Comparison of ENCODE assay signal across 25 cellular contexts in the genomic region with DNA sequence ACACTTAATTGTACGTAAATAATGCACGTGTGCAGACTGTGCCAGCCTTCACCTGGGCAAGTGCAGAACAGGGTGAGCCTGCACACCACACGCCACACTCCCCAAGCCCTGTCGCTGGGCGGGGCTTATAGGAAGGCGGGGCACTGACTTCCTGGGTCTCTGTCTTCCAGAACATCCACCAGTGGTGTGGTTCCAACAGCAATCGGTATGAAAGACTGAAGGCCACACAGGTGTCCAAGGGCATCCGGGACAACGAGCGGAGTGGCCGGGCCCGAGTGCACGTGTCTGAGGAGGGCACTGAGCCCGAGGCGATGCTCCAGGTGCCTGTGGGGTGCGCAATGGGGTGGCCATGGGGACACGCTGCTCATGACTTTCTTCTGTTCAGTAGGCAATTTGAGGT. TPM values are rescaled to one million over a fixed set of nuclear protein-coding genes. Genes with fewer than 3 reads are reported as not detected.
DNase-seq lines count a peak whose midpoint lies in the region; ATAC-seq, FAIRE-seq and TF ChIP-seq lines count a peak whose summit lies in the region.
"Had no signal": no experiment of that assay in that cellular context is flagged by ENCODE, and none has a peak within 500 bp of the region (broad histone marks: within the 10 kb centered on the region; RNA-seq: fewer than 3 reads in every experiment).

No MANE protein-coding gene starts in this region.

- H3K9ac ChIP-seq in HepG2 (ENCODE audit: insufficient read depth, low read depth, low read length) (no peak overlapping the region), SK-N-SH (no peak overlapping the region)
- H3K9ac ChIP-seq: BLaER1 had no signal

- TF ChIP-seq POLR2A in HepG2 (IDR thresholded peaks at IDR 0.05; ENCODE audit: insufficient read depth in 1 of 2, low read depth in 2 of 2, low read length in 2 of 2) (no peak), right lobe of liver (IDR thresholded peaks at IDR 0.05) (no peak), gastroesophageal sphincter (IDR thresholded peaks at IDR 0.05) (no peak)

- POLR2A ChIA-PET in HepG2 (lab: Yijun Ruan, JAX) (interaction anchor here (1.3 kb wide), 1 partner anchor 15 kb away, joined by 5 read pairs; no protein-coding TSS in a partner anchor), SK-N-SH (lab: Yijun Ruan, JAX) (no interaction called here)

- ATAC-seq in HepG2 (no peak), right lobe of liver (no peak), gastroesophageal sphincter (no peak), sciatic nerve (no peak), HG03432 (IDR thresholded peaks at IDR 0.05; ENCODE audit: unreplicated experiment) (no peak)
- ATAC-seq: Panc1 had no signal

- BruUV-seq in HepG2 (replicated peaks; lab: Mats Ljungman, UMichigan): no TSS peak

- H3K9me2 ChIP-seq in SK-N-SH: no peaks in the 10 kb centered on the region

- intact Hi-C loops in HepG2 (cut with micrococcal nuclease; ENCODE audit: unreplicated experiment) (no loop called here), right lobe of liver (cut with DNase I) (no loop called here), sciatic nerve (cut with DNase I) (loop anchor here (10.0 kb wide), 1 partner anchor 97 kb away; no protein-coding TSS in a partner anchor)

- H3K36me3 ChIP-seq in HepG2 (replicated peaks in 1 of 2; ENCODE audit: control insufficient read depth in 1 of 2, insufficient read depth in 2 of 2, low read length in 2 of 2): peaks cover 33 to 63% of the 10 kb centered on the region in 2 experiments
- peaks cover 0 to 18% (median 0%) of the 10 kb centered on the region in 4 donors for H3K36me3 ChIP-seq in right lobe of liver
- H3K36me3 ChIP-seq in gastroesophageal sphincter: peaks cover 5 to 100% of the 10 kb centered on the region in 2 donors
- peaks cover 31 to 44% of the 10 kb centered on the region in 2 experiments for H3K36me3 ChIP-seq in SK-N-SH (replicated peaks in 1 of 2; ENCODE audit: control insufficient read depth in 1 of 2, insufficient read depth in 2 of 2, low read length in 1 of 2)

- H3K79me2 ChIP-seq in HepG2 (ENCODE audit: insufficient read depth, low read length) (no peaks in the 10 kb centered on the region), SK-N-SH (ENCODE audit: insufficient read depth) (no peaks in the 10 kb centered on the region)

- H3K9me3 ChIP-seq in HepG2 (ENCODE audit: low read length): no peaks in the 10 kb centered on the region
- no peaks in the 10 kb centered on the region for H3K9me3 ChIP-seq in right lobe of liver
- H3K9me3 ChIP-seq in gastroesophageal sphincter: no peaks in the 10 kb centered on the region
- no peaks in the 10 kb centered on the region for H3K9me3 ChIP-seq in SK-N-SH
- H3K9me3 ChIP-seq: BLaER1 had no signal

- in situ Hi-C loops in HepG2 (cut with HindIII; ENCODE audit: extremely low pct_ligation_motif_present, low pct_unique_long_range_greater_than_20kb): no loop called here

- DNase-seq in HepG2 (ENCODE audit: low spot score): no peak
- DNase-seq in right lobe of liver: no peak
- DNase-seq in sciatic nerve (ENCODE audit: low spot score): peak; percentile 47
- no peak for DNase-seq in HPDE6-E6E7 (ENCODE audit: extremely low spot score)
- no peak for DNase-seq in SK-N-SH
- DNase-seq: CD4-positive, CD25-positive, alpha-beta regulatory T cell; DMS153; DND-41; H7; Karpas-422; NCI-H1092; NCI-H1417 treated with DMSO at 0.1 percent for 48 hours; NCI-H1694 treated with DMSO at 0.1 percent for 48 hours; NCI-H2081; NCI-H2227 treated with DMSO at 0.1 percent for 48 hours; NCI-H526 treated with DMSO at 0.1 percent for 48 hours; SIG-M5 had no signal

- H3K4me2 ChIP-seq in HepG2 (ENCODE audit: low read depth, low read length): no peak overlapping the region
- H3K4me2 ChIP-seq in SK-N-SH: no peak overlapping the region
- H3K4me2 ChIP-seq: BLaER1 had no signal

- TF ChIP-seq EP300 in HepG2 (IDR thresholded peaks at IDR 0.05; ENCODE audit: low read depth in 2 of 2, low read length in 2 of 2) (no peak), HepG2 (CRISPR knock-in tag; IDR thresholded peaks at IDR 0.05; ENCODE audit: borderline replicate concordance) (no peak), gastroesophageal sphincter (IDR thresholded peaks at IDR 0.05) (no peak), SK-N-SH (IDR thresholded peaks at IDR 0.05; ENCODE audit: borderline replicate concordance in 1 of 2, low read depth in 1 of 2, low read length in 1 of 2) (no peak)

- over 99% methylated on average over 17 of the region's 17 CpGs for WGBS in HepG2 (ENCODE audit: low lambda C conversion rate)
- WGBS in right lobe of liver (ENCODE audit: insufficient coverage, low coverage, low lambda C conversion rate, missing lambda C conversion rate): 86% methylated on average over 16 of the region's 17 CpGs
- 72 to 79% methylated on average over 10 of the region's 17 CpGs for WGBS in gastroesophageal sphincter (ENCODE audit: low coverage in 1 of 2), 2 donors
- WGBS in SK-N-SH (ENCODE audit: low lambda C conversion rate): 92% methylated on average over 15 of the region's 17 CpGs

- no peaks in the 10 kb centered on the region for H3F3A ChIP-seq in SK-N-SH (replicated peaks; ENCODE audit: insufficient read depth)

- H3K27ac ChIP-seq in HepG2 (ENCODE audit: extremely low read length, insufficient read depth, low read length) (no peak overlapping the region), right lobe of liver (no peak overlapping the region), gastroesophageal sphincter (peak overlapping the region in 3 of 4 donors; percentile 1 to 96 (median 90)), SK-N-SH (ENCODE audit: low read depth in 2 of 2, low read length in 1 of 2) (no peak overlapping the region)
- H3K27ac ChIP-seq: BLaER1, RWPE1, SK-N-MC had no signal

- H3K27me3 ChIP-seq in HepG2 (ENCODE audit: control insufficient read depth in 1 of 2, insufficient read depth in 2 of 2, low read length in 2 of 2) (no peaks in the 10 kb centered on the region), right lobe of liver (no peaks in the 10 kb centered on the region), gastroesophageal sphincter (no peaks in the 10 kb centered on the region), SK-N-SH (ENCODE audit: insufficient read depth) (no peaks in the 10 kb centered on the region)
- H3K27me3 ChIP-seq: BLaER1 had no signal

- TF ChIP-seq RAD21 in HepG2 (CRISPR knock-in tag; IDR thresholded peaks at IDR 0.05) (no peak), SK-N-SH (IDR thresholded peaks at IDR 0.05; ENCODE audit: low read length) (no peak)

- CTCF ChIA-PET in HepG2 (lab: Yijun Ruan, JAX; ENCODE audit: low intra/inter-chr PET ratio, low total read pairs) (interaction anchor here (0.7 kb wide), 1 partner anchor 108 kb away, joined by 3 read pairs; no protein-coding TSS in a partner anchor), SK-N-SH (lab: Yijun Ruan, JAX) (no interaction called here)

- no peak overlapping the region for H2AFZ ChIP-seq in HepG2 (ENCODE audit: low read length)
- no peak overlapping the region for H2AFZ ChIP-seq in SK-N-SH (ENCODE audit: low read depth)

- no peak for FAIRE-seq in HepG2 (lab: Jason Lieb, UNC)
- FAIRE-seq: A204.1, GM12892 had no signal

- TF ChIP-seq CTCF in HepG2 (CRISPR knock-in tag; IDR thresholded peaks at IDR 0.05) (no peak), right lobe of liver (IDR thresholded peaks at IDR 0.05) (no peak), gastroesophageal sphincter (IDR thresholded peaks at IDR 0.05) (no peak), SK-N-SH (IDR thresholded peaks at IDR 0.05) (no peak)

- H3K4me1 ChIP-seq in HepG2 (ENCODE audit: insufficient read depth, low read length): 0 out of 2 replicates have a peak, but pooled peaks cover 7% of the 10 kb centered on the region
- peaks cover 0 to 3% (median 0%) of the 10 kb centered on the region in 4 donors for H3K4me1 ChIP-seq in right lobe of liver
- H3K4me1 ChIP-seq in gastroesophageal sphincter: peaks cover 0 to 96% (median 19%) of the 10 kb centered on the region in 3 donors
- H3K4me1 ChIP-seq in SK-N-SH (ENCODE audit: control insufficient read depth in 1 of 2, insufficient read depth in 2 of 2, low read depth in 1 of 2, low read length in 1 of 2): no peaks in the 10 kb centered on the region

- no peak overlapping the region for H3K4me3 ChIP-seq in HepG2 (replicated peaks in 1 of 3; ENCODE audit: insufficient read depth in 1 of 3, low read depth in 2 of 3, low read length in 3 of 3)
- no peak overlapping the region for H3K4me3 ChIP-seq in right lobe of liver
- H3K4me3 ChIP-seq in gastroesophageal sphincter: no peak overlapping the region
- no peak overlapping the region for H3K4me3 ChIP-seq in SK-N-SH (ENCODE audit: low read depth in 2 of 2, low read length in 1 of 2)
- H3K4me3 ChIP-seq: BLaER1, SK-N-MC had no signal

- H4K20me1 ChIP-seq in HepG2 (ENCODE audit: insufficient read depth, low read length) (no peaks in the 10 kb centered on the region), SK-N-SH (ENCODE audit: insufficient read depth) (no peaks in the 10 kb centered on the region)
- H4K20me1 ChIP-seq: BLaER1 had no signal

RNA-seq across cellular contexts. Expression of a gene that starts 44.2 kb away (rescaled TPM):
- total RNA-seq in HepG2 (2016; rRNA removed; fragmentation: Illumina TruSeq; extraction: Trizol) (126 and 307 TPM in 2 replicates), right lobe of liver (10 to 100 TPM; 23.1 to 96.9 (median 38.8) TPM), gastroesophageal sphincter (1,000 to 10,000 TPM; 2,362 to 3,466 (median 3,146) TPM), sciatic nerve (1,757 TPM)
- 56.0 and 58.2 TPM in 2 replicates for total RNA-seq in HepG2 (2016; cell fraction: cytosol; rRNA removed; fragmentation: Illumina TruSeq; extraction: Trizol; ENCODE audit: low read depth)
- 125 and 311 TPM in 2 replicates for total RNA-seq in HepG2 (2016; cell fraction: insoluble cytoplasmic fraction; rRNA removed; fragmentation: Illumina TruSeq; extraction: Trizol)
- 102 and 113 TPM in 2 replicates for total RNA-seq in HepG2 (2016; cell fraction: membrane; rRNA removed; fragmentation: Illumina TruSeq; extraction: Trizol)
- 251 and 294 TPM in 2 replicates for total RNA-seq in HepG2 (2016; cell fraction: nucleus; rRNA removed; fragmentation: Illumina TruSeq; extraction: Trizol)
- polyA plus RNA-seq in HepG2 (2011; rRNA removed) (294 and 436 TPM in 2 replicates), SK-N-SH (2012; rRNA removed) (168 and 172 TPM in 2 replicates)
- 396 and 404 TPM in 2 replicates for polyA plus RNA-seq in HepG2 (2011; cell fraction: cytosol; rRNA removed)
- 430 and 447 TPM in 2 replicates for polyA plus RNA-seq in HepG2 (2011; cell fraction: nucleus; rRNA removed)
- 349 and 423 TPM in 2 replicates for polyA plus RNA-seq in HepG2 (2012)
- 57.9 and 60.7 TPM in 2 replicates for polyA plus RNA-seq in HepG2 (2016; cell fraction: cytosol; fragmentation: Illumina TruSeq; extraction: Trizol; ENCODE audit: low read depth)
- polyA plus RNA-seq in HepG2 (2016; cell fraction: insoluble cytoplasmic fraction; fragmentation: Illumina TruSeq; extraction: Trizol; ENCODE audit: low read depth): 115 and 123 TPM in 2 replicates
- polyA plus RNA-seq in HepG2 (2016; cell fraction: membrane; fragmentation: Illumina TruSeq; extraction: Trizol; ENCODE audit: low read depth): 77.0 and 92.1 TPM in 2 replicates
- polyA plus RNA-seq in HepG2 (2016; cell fraction: nucleus; fragmentation: Illumina TruSeq; extraction: Trizol; ENCODE audit: insufficient read depth, low read depth): 379 and 400 TPM in 2 replicates
- 66.7 and 379 TPM in 2 replicates for polyA minus RNA-seq in HepG2 (2011; rRNA and poly(A)+ RNA removed; ENCODE audit: low replicate concordance)
- polyA minus RNA-seq in HepG2 (2011; cell fraction: cytosol; rRNA and poly(A)+ RNA removed): 132 and 185 TPM in 2 replicates
- polyA minus RNA-seq in HepG2 (2011; cell fraction: nucleus; rRNA and poly(A)+ RNA removed): 122 and 168 TPM in 2 replicates
- 82.7 and 123 TPM in 2 replicates for polyA plus RNA-seq in SK-N-SH (2012; cell fraction: cytosol; rRNA removed)
- polyA plus RNA-seq in SK-N-SH (2012; cell fraction: nucleus; rRNA removed): 205 and 218 TPM in 2 replicates

RNA-seq across cellular contexts. Expression of a gene that starts 57.9 kb away (rescaled TPM):
- total RNA-seq in HepG2 (2016; rRNA removed; fragmentation: Illumina TruSeq; extraction: Trizol) (26.0 and 43.6 TPM in 2 replicates), right lobe of liver (100 to 1,000 TPM; 232 to 655 (median 443) TPM), gastroesophageal sphincter (100 to 1,000 TPM; 293 to 539 (median 457) TPM), sciatic nerve (301 TPM)
- 3.9 and 6.1 TPM in 2 replicates for total RNA-seq in HepG2 (2016; cell fraction: cytosol; rRNA removed; fragmentation: Illumina TruSeq; extraction: Trizol; ENCODE audit: low read depth)
- 25.0 and 46.7 TPM in 2 replicates for total RNA-seq in HepG2 (2016; cell fraction: insoluble cytoplasmic fraction; rRNA removed; fragmentation: Illumina TruSeq; extraction: Trizol)
- total RNA-seq in HepG2 (2016; cell fraction: membrane; rRNA removed; fragmentation: Illumina TruSeq; extraction: Trizol): 13.4 and 15.9 TPM in 2 replicates
- 41.3 and 43.8 TPM in 2 replicates for total RNA-seq in HepG2 (2016; cell fraction: nucleus; rRNA removed; fragmentation: Illumina TruSeq; extraction: Trizol)
- polyA plus RNA-seq in HepG2 (2011; rRNA removed) (165 and 166 TPM in 2 replicates), SK-N-SH (2012; rRNA removed) (40.5 and 49.7 TPM in 2 replicates)
- 92.7 and 157 TPM in 2 replicates for polyA plus RNA-seq in HepG2 (2011; cell fraction: cytosol; rRNA removed)
- 23.0 and 39.1 TPM in 2 replicates for polyA plus RNA-seq in HepG2 (2011; cell fraction: nucleus; rRNA removed)
- polyA plus RNA-seq in HepG2 (2012): 133 and 173 TPM in 2 replicates
- polyA plus RNA-seq in HepG2 (2016; cell fraction: cytosol; fragmentation: Illumina TruSeq; extraction: Trizol; ENCODE audit: low read depth): 3.2 and 4.0 TPM in 2 replicates
- polyA plus RNA-seq in HepG2 (2016; cell fraction: insoluble cytoplasmic fraction; fragmentation: Illumina TruSeq; extraction: Trizol; ENCODE audit: low read depth): 31.1 and 33.2 TPM in 2 replicates
- 7.2 and 8.6 TPM in 2 replicates for polyA plus RNA-seq in HepG2 (2016; cell fraction: membrane; fragmentation: Illumina TruSeq; extraction: Trizol; ENCODE audit: low read depth)
- 64.0 and 71.6 TPM in 2 replicates for polyA plus RNA-seq in HepG2 (2016; cell fraction: nucleus; fragmentation: Illumina TruSeq; extraction: Trizol; ENCODE audit: insufficient read depth, low read depth)
- 94.3 and 94.7 TPM in 2 replicates for polyA minus RNA-seq in HepG2 (2011; rRNA and poly(A)+ RNA removed; ENCODE audit: low replicate concordance)
- polyA minus RNA-seq in HepG2 (2011; cell fraction: cytosol; rRNA and poly(A)+ RNA removed): 96.8 and 115 TPM in 2 replicates
- 47.3 and 69.9 TPM in 2 replicates for polyA minus RNA-seq in HepG2 (2011; cell fraction: nucleus; rRNA and poly(A)+ RNA removed)
- 55.2 and 55.7 TPM in 2 replicates for polyA plus RNA-seq in SK-N-SH (2012; cell fraction: cytosol; rRNA removed)
- polyA plus RNA-seq in SK-N-SH (2012; cell fraction: nucleus; rRNA removed): 11.9 and 21.8 TPM in 2 replicates

Comparison
In these comparisons a context has a peak if more than half of its experiments do, and no peak if none do; other contexts are left out.
1. H3K27ac ChIP-seq: peak in gastroesophageal sphincter (3 of 4); none in HepG2 (single experiment), right lobe of liver (0 of 3) and SK-N-SH (0 of 2).